Comparison of ENCODE assay signal across 8 cellular contexts in the genomic region with DNA sequence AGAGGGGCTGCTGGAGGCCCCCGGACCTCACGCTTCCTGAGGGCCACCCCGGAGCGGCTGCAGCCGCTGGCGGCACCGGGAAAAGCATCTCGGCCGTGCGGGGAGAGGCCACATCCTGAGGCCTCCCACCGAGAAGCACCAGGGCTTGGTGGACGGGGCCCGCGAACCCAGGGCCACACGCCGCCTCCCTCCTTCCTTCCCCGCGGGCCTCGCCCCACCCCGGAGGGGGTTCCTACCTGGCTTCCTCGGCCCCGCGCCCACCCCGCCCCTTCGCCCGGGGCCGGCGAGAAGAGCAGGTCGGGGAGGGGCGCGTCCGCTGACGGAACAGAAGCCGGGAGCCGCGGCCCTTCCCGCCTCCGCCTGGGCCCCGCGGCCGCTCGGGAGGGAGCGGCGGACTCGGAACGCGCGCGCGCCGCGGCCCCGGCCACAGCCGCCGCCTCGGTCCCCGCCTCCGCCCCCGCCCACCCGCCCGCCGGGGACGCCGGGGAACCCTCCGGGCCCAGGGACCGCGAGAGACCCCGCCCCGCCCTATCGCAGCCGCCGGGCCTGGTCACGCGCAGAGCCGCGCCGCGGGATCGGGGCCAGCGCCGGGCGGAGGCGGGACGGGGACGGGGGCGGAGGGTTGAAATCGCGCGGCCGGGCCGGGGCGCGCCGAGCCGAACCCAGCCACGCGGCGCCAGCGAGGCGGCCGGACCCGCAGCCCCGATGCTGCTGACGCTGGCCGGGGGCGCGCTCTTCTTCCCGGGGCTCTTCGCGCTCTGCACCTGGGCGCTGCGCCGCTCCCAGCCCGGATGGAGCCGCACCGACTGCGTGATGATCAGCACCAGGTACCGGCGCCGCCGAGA. TPM values are rescaled to one million over a fixed set of nuclear protein-coding genes. Genes with fewer than 3 reads are reported as not detected.
DNase-seq lines count a peak whose midpoint lies in the region; ATAC-seq and TF ChIP-seq lines count a peak whose summit lies in the region.

A gene (plus strand): TSS at position 654 of the 845 bp plus-strand sequence. CDS start 52 bp downstream, at position 706.

- peak; percentile 68 for ATAC-seq in activated CD4-positive, alpha-beta T cell treated with anti-CD3 and anti-CD28 coated beads for 36 hours
- ATAC-seq in HG03108 (IDR thresholded peaks at IDR 0.05; ENCODE audit: unreplicated experiment) (peak; percentile 41), Right ventricle myocardium superior (ENCODE audit: poor library complexity) (peak; percentile 86), HG03442 (IDR thresholded peaks at IDR 0.05; ENCODE audit: unreplicated experiment) (no peak)

- H3K9me3 ChIP-seq in SJCRH30 (replicated peaks) (no peaks in the 10 kb centered on the region), adrenal gland (replicated peaks in 1 of 3) (no peaks in the 10 kb centered on the region)

- 0 to 1% (median 0%) methylated on average over 23 to 115 of the region's 121 CpGs; no CpG with 5 or more reads in 1 of the 4 donors for WGBS in adrenal gland, 4 donors

- CTCF ChIA-PET in activated CD4-positive, alpha-beta T cell treated with anti-CD3 and anti-CD28 coated beads for 36 hours (lab: Charles Lee): interaction anchor here (0.6 to 0.9 kb wide), 2 partner anchors 23 to 248 kb away, joined by 3 read pairs; no protein-coding TSS in a partner anchor

- intact Hi-C loops in activated CD4-positive, alpha-beta T cell treated with anti-CD3 and anti-CD28 coated beads for 36 hours (cut with DNase I, micrococcal nuclease): loop anchor here (1.0 to 5.0 kb wide), 6 partner anchors 17 to 265 kb away; a partner anchor contains a TSS
- intact Hi-C loops in adrenal gland (cut with DNase I): no loop called here
- intact Hi-C loops in Right ventricle myocardium superior (cut with DNase I): no loop called here

- no peak for TF ChIP-seq POLR2A in adrenal gland (IDR thresholded peaks at IDR 0.05)

- peak within 1 kb of the TSS; percentile 87 for H3K4me3 Mint-ChIP-seq in activated CD4-positive, alpha-beta T cell treated with anti-CD3 and anti-CD28 coated beads for 36 hours
- H3K4me3 Mint-ChIP-seq in osteocyte (ENCODE audit: unreplicated experiment): peak within 1 kb of the TSS; percentile 87

- H3K27ac Mint-ChIP-seq in activated CD4-positive, alpha-beta T cell treated with anti-CD3 and anti-CD28 coated beads for 36 hours: peak within 1 kb of the TSS; percentile 70
- peak within 1 kb of the TSS; percentile 80 for H3K27ac Mint-ChIP-seq in osteocyte (ENCODE audit: unreplicated experiment)

- H3K27me3 Mint-ChIP-seq in activated CD4-positive, alpha-beta T cell treated with anti-CD3 and anti-CD28 coated beads for 36 hours: peaks cover 21% of the 10 kb centered on the region
- H3K27me3 Mint-ChIP-seq in osteocyte (ENCODE audit: unreplicated experiment): no peaks in the 10 kb centered on the region

- H3K27ac ChIP-seq in SJCRH30 (peak within 1 kb of the TSS; percentile 17; the same call in 1 of the 2 replicates), adrenal gland (peak within 1 kb of the TSS in 3 of 5 donors; percentile 39 to 71 (median 67))

- POLR2A ChIA-PET in activated CD4-positive, alpha-beta T cell treated with anti-CD3 and anti-CD28 coated beads for 36 hours (lab: Charles Lee): interaction anchor here (0.7 kb wide), 1 partner anchor 17 kb away, joined by 5 read pairs; no protein-coding TSS in a partner anchor

- no peaks in the 10 kb centered on the region for H3K36me3 ChIP-seq in SJCRH30
- no peaks in the 10 kb centered on the region for H3K36me3 ChIP-seq in adrenal gland (replicated peaks in 1 of 2)

- no peaks in the 10 kb centered on the region for H3K27me3 ChIP-seq in SJCRH30
- H3K27me3 ChIP-seq in adrenal gland: no peaks in the 10 kb centered on the region

- TF ChIP-seq CTCF in adrenal gland (IDR thresholded peaks at IDR 0.05): no peak
- no peak for TF ChIP-seq CTCF in osteocyte (IDR thresholded peaks at IDR 0.05)

- peak within 1 kb of the TSS; percentile 76 for H3K4me3 ChIP-seq in SJCRH30
- peak within 1 kb of the TSS in 2 of 4 donors; percentile 67 to 98 for H3K4me3 ChIP-seq in adrenal gland

- H3K4me1 ChIP-seq in SJCRH30: no peaks in the 10 kb centered on the region
- no peaks in the 10 kb centered on the region for H3K4me1 ChIP-seq in adrenal gland (replicated peaks in 1 of 2)

- H3K9me3 Mint-ChIP-seq in activated CD4-positive, alpha-beta T cell treated with anti-CD3 and anti-CD28 coated beads for 36 hours (ENCODE audit: low read depth): no peaks in the 10 kb centered on the region
- no peaks in the 10 kb centered on the region for H3K9me3 Mint-ChIP-seq in osteocyte (ENCODE audit: unreplicated experiment)

- peaks cover 11% of the 10 kb centered on the region for H3K4me1 Mint-ChIP-seq in activated CD4-positive, alpha-beta T cell treated with anti-CD3 and anti-CD28 coated beads for 36 hours
- H3K4me1 Mint-ChIP-seq in osteocyte (ENCODE audit: unreplicated experiment): peaks cover 22% of the 10 kb centered on the region

- peak; percentile 77 for DNase-seq in activated CD4-positive, alpha-beta T cell treated with anti-CD3 and anti-CD28 coated beads for 36 hours
- DNase-seq in activated CD4-positive, alpha-beta T cell treated with anti-CD3 and anti-CD28 coated beads for 1 hour: no peak
- DNase-seq in SJCRH30 (peak; percentile 40 to 41), adrenal gland (peak; percentile 55 to 77 (median 68)), Right ventricle myocardium superior (peak; percentile 85), osteocyte (ENCODE audit: extremely low spot score, unreplicated experiment) (peak; percentile 90)

- peaks cover 23% of the 10 kb centered on the region for H3K36me3 Mint-ChIP-seq in activated CD4-positive, alpha-beta T cell treated with anti-CD3 and anti-CD28 coated beads for 36 hours (ENCODE audit: low read depth)
- H3K36me3 Mint-ChIP-seq in osteocyte (ENCODE audit: unreplicated experiment): peaks cover 4% of the 10 kb centered on the region

RNA-seq across cellular contexts. Expression of the gene that starts here (rescaled TPM):
- total RNA-seq in activated CD4-positive, alpha-beta T cell treated with anti-CD3 and anti-CD28 coated beads for 36 hours: 10 to 100 TPM; 13.8 to 25.9 TPM
- total RNA-seq in SJCRH30 (2014; rRNA removed; shearing (Covaris generic)): 11.0 and 12.3 TPM in 2 replicates
- total RNA-seq in adrenal gland (1 to 10 TPM in 7 of 8 donors, under 1 TPM in 1; 0.72 to 8.7 (median 5.0) TPM), Right ventricle myocardium superior (2.0 TPM), osteocyte (23.7 and 27.3 TPM in 2 replicates)
- polyA plus RNA-seq in adrenal gland: 1 to 10 TPM; 2.2 to 6.6 (median 2.6) TPM

Comparison
In these comparisons a context has a peak if more than half of its experiments do, and no peak if none do; other contexts are left out.
1. intact Hi-C loops: an anchor here in activated CD4-positive, alpha-beta T cell treated with anti-CD3 and anti-CD28 coated beads for 36 hours (1.0 to 5.0 kb wide); none called in adrenal gland and Right ventricle myocardium superior.